Comparison of ENCODE assay signal across 8 cellular contexts in genomic region chr15:64905119-64905831, GRCh38. TPM values are rescaled to one million over a fixed set of nuclear protein-coding genes. Genes with fewer than 3 reads are reported as not detected.
A peak's percentile ranks its signal among the peaks of the same experiment; 100 is the strongest.
DNase-seq lines count a peak whose midpoint lies in the region; ATAC-seq, FAIRE-seq and TF ChIP-seq lines count a peak whose summit lies in the region.

No MANE protein-coding gene starts in this region.

- intact Hi-C loops in dendritic cell treated with granulocyte-macrophage colony-stimulating factor and Interleukin-4, amounts not matched to agents 40 ng/mL and 50 ng/mL, for 4 days (cut with micrococcal nuclease): loop anchor here (2.0 to 5.0 kb wide), 2 partner anchors 62 to 173 kb away; no protein-coding TSS in a partner anchor

- peak overlapping the region; percentile 61 for H3K27ac Mint-ChIP-seq in activated CD4-positive, alpha-beta T cell treated with anti-CD3 and anti-CD28 coated beads, Interleukin-2, amount 10 ng/mL, durations not matched to agents 7 days and 5 days
- H3K27ac Mint-ChIP-seq in dendritic cell treated with granulocyte-macrophage colony-stimulating factor and Interleukin-4, amounts not matched to agents 40 ng/mL and 50 ng/mL, for 4 days: peak overlapping the region; percentile 73

- CTCF ChIA-PET in activated CD4-positive, alpha-beta T cell treated with anti-CD3 and anti-CD28 coated beads, Interleukin-2, amount 10 ng/mL, durations not matched to agents 7 days and 5 days (lab: Charles Lee): interaction anchor here (0.6 to 5.8 kb wide), 12 partner anchors 11 to 1251 kb away, joined by 3 to 41 read pairs (median 4); no protein-coding TSS in a partner anchor

- peaks cover 8% of the 10 kb centered on the region for H3K36me3 Mint-ChIP-seq in activated CD4-positive, alpha-beta T cell treated with anti-CD3 and anti-CD28 coated beads, Interleukin-2, amount 10 ng/mL, durations not matched to agents 7 days and 5 days (ENCODE audit: low read depth)
- peaks cover 8% of the 10 kb centered on the region for H3K36me3 Mint-ChIP-seq in dendritic cell treated with granulocyte-macrophage colony-stimulating factor and Interleukin-4, amounts not matched to agents 40 ng/mL and 50 ng/mL, for 4 days (ENCODE audit: low read depth)

- peaks cover 42% of the 10 kb centered on the region for H3K4me1 Mint-ChIP-seq in activated CD4-positive, alpha-beta T cell treated with anti-CD3 and anti-CD28 coated beads, Interleukin-2, amount 10 ng/mL, durations not matched to agents 7 days and 5 days
- H3K4me1 Mint-ChIP-seq in dendritic cell treated with granulocyte-macrophage colony-stimulating factor and Interleukin-4, amounts not matched to agents 40 ng/mL and 50 ng/mL, for 4 days (ENCODE audit: low read depth): peaks cover 34% of the 10 kb centered on the region

- no peak for TF ChIP-seq POLR2A in GM12891 (IDR thresholded peaks at IDR 0.05; ENCODE audit: low read depth, low read length)

- DNase-seq in GM12891 (ENCODE audit: insufficient read length, low spot score) (peak; percentile 76), M059J (ENCODE audit: low read depth) (peak; percentile 63), left kidney (ENCODE audit: low read depth, low spot score) (peak; percentile 94), DMS79 (lab: John Stamatoyannopoulos, UW) (no peak)
- peak; percentile 82 for DNase-seq in activated CD4-positive, alpha-beta T cell treated with anti-CD3 and anti-CD28 coated beads, Interleukin-2, amount 10 ng/mL, durations not matched to agents 7 days and 5 days
- DNase-seq in stimulated activated CD4-positive, alpha-beta T cell treated with anti-CD3 and anti-CD28 coated beads, Interleukin-1b, Interleukin-23, amount 100 ng/mL, for 4 hours (ENCODE audit: low read depth in 2 of 2): peak; percentile 77 to 80

- ATAC-seq in GM18861 (IDR thresholded peaks at IDR 0.05; ENCODE audit: unreplicated experiment): no peak

- peaks cover 10% of the 10 kb centered on the region for H3K27me3 Mint-ChIP-seq in activated CD4-positive, alpha-beta T cell treated with anti-CD3 and anti-CD28 coated beads, Interleukin-2, amount 10 ng/mL, durations not matched to agents 7 days and 5 days
- H3K27me3 Mint-ChIP-seq in dendritic cell treated with granulocyte-macrophage colony-stimulating factor and Interleukin-4, amounts not matched to agents 40 ng/mL and 50 ng/mL, for 4 days: peaks cover 12% of the 10 kb centered on the region

- peak overlapping the region; percentile 44 for H3K4me3 Mint-ChIP-seq in activated CD4-positive, alpha-beta T cell treated with anti-CD3 and anti-CD28 coated beads, Interleukin-2, amount 10 ng/mL, durations not matched to agents 7 days and 5 days
- peak overlapping the region; percentile 61 for H3K4me3 Mint-ChIP-seq in dendritic cell treated with granulocyte-macrophage colony-stimulating factor and Interleukin-4, amounts not matched to agents 40 ng/mL and 50 ng/mL, for 4 days

- POLR2A ChIA-PET in activated CD4-positive, alpha-beta T cell treated with anti-CD3 and anti-CD28 coated beads, Interleukin-2, amount 10 ng/mL, durations not matched to agents 7 days and 5 days (lab: Charles Lee): interaction anchor here (0.6 kb wide), 1 partner anchor 399 kb away, joined by 3 read pairs; the partner anchor contains the start of gene RNU5B-1

- FAIRE-seq in GM12891 (lab: Jason Lieb, UNC): peak; percentile 85

- H3K9me3 Mint-ChIP-seq in activated CD4-positive, alpha-beta T cell treated with anti-CD3 and anti-CD28 coated beads, Interleukin-2, amount 10 ng/mL, durations not matched to agents 7 days and 5 days: peaks cover 5% of the 10 kb centered on the region
- peaks cover 9% of the 10 kb centered on the region for H3K9me3 Mint-ChIP-seq in dendritic cell treated with granulocyte-macrophage colony-stimulating factor and Interleukin-4, amounts not matched to agents 40 ng/mL and 50 ng/mL, for 4 days

TF ChIP-seq in GM12891, 5 proteins besides CTCF, POLR2A, EP300 and RAD21:
- 0 out of 2 replicates have a peak, but pooled peaks have one; percentile 32 for TF ChIP-seq POU2F2 (IDR thresholded peaks at IDR 0.05; ENCODE audit: low read depth, low read length)
- no peak for TF ChIP-seq SPI1 (IDR thresholded peaks at IDR 0.05; ENCODE audit: low read depth, low read length)

RNA-seq across cellular contexts. Expression of gene ANKDD1A, which starts 6.4 kb away (rescaled TPM):
- 1.9 TPM for polyA plus RNA-seq in GM12891 (2012; ENCODE audit: low read depth, missing spikeins)
- 2.1 and 2.3 TPM in 2 replicates for total RNA-seq in M059J (2014; rRNA removed; shearing (Covaris generic))
- 1 to 10 TPM in 1 of 2 experiments, under 1 TPM in 1; 0.87 to 1.1 TPM for total RNA-seq in activated CD4-positive, alpha-beta T cell treated with anti-CD3 and anti-CD28 coated beads, Interleukin-2, amount 10 ng/mL, durations not matched to agents 7 days and 5 days
